Comparison of ENCODE assay signal across 8 cellular contexts in genomic region chr11:65316979-65317786, GRCh38. TPM values are rescaled to one million over a fixed set of nuclear protein-coding genes. Genes with fewer than 3 reads are reported as not detected.
DNase-seq lines count a peak whose midpoint lies in the region; ATAC-seq and TF ChIP-seq lines count a peak whose summit lies in the region.

No MANE protein-coding gene starts in this region.

- peak overlapping the region; percentile 87 for H3K27ac ChIP-seq in PC-3 (ENCODE audit: low read length)
- peak overlapping the region; percentile 99 for H3K27ac ChIP-seq in fibroblast of lung (ENCODE audit: insufficient read depth, low read length)
- H3K27ac ChIP-seq in neutrophil = no peak overlapping the region

- H3F3A ChIP-seq in PC-3 (ENCODE audit: low read length, unreplicated experiment) = peaks cover 5% of the 10 kb centered on the region

- peaks cover 16% of the 10 kb centered on the region for H3K27me3 Mint-ChIP-seq in activated CD8-positive, alpha-beta T cell treated with anti-CD3 and anti-CD28 coated beads, Interleukin-2, amount 10 ng/mL, durations not matched to agents 7 days and 5 days (ENCODE audit: low read depth)

- peak; percentile 56 for ATAC-seq in PC-3
- no peak for ATAC-seq in GM19395 (IDR thresholded peaks at IDR 0.05; ENCODE audit: unreplicated experiment)
- ATAC-seq in GM21423 (IDR thresholded peaks at IDR 0.05; ENCODE audit: unreplicated experiment) = no peak
- no peak for ATAC-seq in activated CD8-positive, alpha-beta T cell treated with anti-CD3 and anti-CD28 coated beads, Interleukin-2, amount 10 ng/mL, durations not matched to agents 7 days and 5 days

- in situ Hi-C loops in Caki2 (cut with HindIII; ENCODE audit: low pct_unique_long_range_greater_than_20kb, low sequenced_read_pairs) = no loop called here

- no peaks in the 10 kb centered on the region for H3K9me2 ChIP-seq in PC-3 (replicated peaks; ENCODE audit: low read length)

- peaks cover 22% of the 10 kb centered on the region for H3K4me1 ChIP-seq in PC-3 (ENCODE audit: insufficient read depth, low read length)
- peaks cover 23% of the 10 kb centered on the region for H3K4me1 ChIP-seq in fibroblast of lung (ENCODE audit: control insufficient read depth, extremely low read depth, insufficient read depth, low read length)
- peaks cover 32 to 34% of the 10 kb centered on the region in 2 experiments for H3K4me1 ChIP-seq in neutrophil (ENCODE audit: control insufficient read depth in 1 of 2, insufficient read depth in 1 of 2, low read depth in 1 of 2, low read length in 1 of 2)

- H3K27me3 ChIP-seq in PC-3 (ENCODE audit: low read length) = no peaks in the 10 kb centered on the region
- H3K27me3 ChIP-seq in fibroblast of lung (ENCODE audit: control insufficient read depth, insufficient read depth, low read length) = no peaks in the 10 kb centered on the region
- peaks cover 32% of the 10 kb centered on the region for H3K27me3 ChIP-seq in neutrophil

- POLR2A ChIA-PET in PC-3 (lab: Charles Lee; ENCODE audit: unreplicated experiment) = interaction anchor here (0.5 to 1.7 kb wide), 7 partner anchors 11 to 193 kb away, joined by 3 to 56 read pairs (median 5); partner anchors contain the start of genes DPF2 and POLA2
- POLR2A ChIA-PET in activated CD8-positive, alpha-beta T cell treated with anti-CD3 and anti-CD28 coated beads, Interleukin-2, amount 10 ng/mL, durations not matched to agents 7 days and 5 days (lab: Charles Lee) = no interaction called here

- peaks cover 26% of the 10 kb centered on the region for H3K36me3 ChIP-seq in PC-3 (ENCODE audit: low read depth, low read length)
- H3K36me3 ChIP-seq in fibroblast of lung (ENCODE audit: control insufficient read depth, insufficient read depth, low read length) = peaks cover 23% of the 10 kb centered on the region
- peaks cover 19% of the 10 kb centered on the region for H3K36me3 ChIP-seq in neutrophil

- intact Hi-C loops in PC-3 (cut with micrococcal nuclease) = loop anchor here (1.0 to 10.0 kb wide), 3 partner anchors 13 to 132 kb away; partner anchors contain the start of gene CAPN1

- H3K36me3 Mint-ChIP-seq in activated CD8-positive, alpha-beta T cell treated with anti-CD3 and anti-CD28 coated beads, Interleukin-2, amount 10 ng/mL, durations not matched to agents 7 days and 5 days (ENCODE audit: low read depth) = no peaks in the 10 kb centered on the region

- H3K9ac ChIP-seq in PC-3 (ENCODE audit: low read length) = peak overlapping the region; percentile 84
- H3K9ac ChIP-seq in fibroblast of lung (ENCODE audit: insufficient read depth, low read length) = peak overlapping the region; percentile 99

- no peak overlapping the region for H3K4me3 Mint-ChIP-seq in activated CD8-positive, alpha-beta T cell treated with anti-CD3 and anti-CD28 coated beads, Interleukin-2, amount 10 ng/mL, durations not matched to agents 7 days and 5 days

- H4K20me1 ChIP-seq in PC-3 (ENCODE audit: low read length) (peaks cover 28% of the 10 kb centered on the region), fibroblast of lung (ENCODE audit: control insufficient read depth, extremely low read depth, insufficient read depth, low read length) (peaks cover 1% of the 10 kb centered on the region)

- H3K79me2 ChIP-seq in PC-3 (ENCODE audit: low read length) (peaks cover 73% of the 10 kb centered on the region), fibroblast of lung (ENCODE audit: control insufficient read depth, insufficient read depth, low read length) (peaks cover 80% of the 10 kb centered on the region)

- no peaks in the 10 kb centered on the region for H3K9me3 ChIP-seq in PC-3 (ENCODE audit: low read length)
- no peaks in the 10 kb centered on the region for H3K9me3 ChIP-seq in fibroblast of lung (ENCODE audit: control insufficient read depth, insufficient read depth, low read depth, low read length)
- no peaks in the 10 kb centered on the region for H3K9me3 ChIP-seq in neutrophil

- peaks cover 8% of the 10 kb centered on the region for H3K4me1 Mint-ChIP-seq in activated CD8-positive, alpha-beta T cell treated with anti-CD3 and anti-CD28 coated beads, Interleukin-2, amount 10 ng/mL, durations not matched to agents 7 days and 5 days (ENCODE audit: low read depth)

- peak overlapping the region; percentile 72 for H3K4me3 ChIP-seq in PC-3 (ENCODE audit: low read length)
- H3K4me3 ChIP-seq in fibroblast of lung (replicated peaks in 1 of 4; ENCODE audit: control extremely low read depth in 1 of 4, insufficient read depth in 1 of 4, low read depth in 3 of 4, low read length in 4 of 4) = peak overlapping the region; percentile 54 to 97 (median 76)
- peak overlapping the region; percentile 75 to 96 for H3K4me3 ChIP-seq in neutrophil (ENCODE audit: low read depth in 1 of 2, low read length in 1 of 2)

- H2AFZ ChIP-seq in PC-3 (ENCODE audit: low read length) = 0 out of 2 replicates have a peak overlapping the region, but pooled peaks have one; percentile 14
- H2AFZ ChIP-seq in fibroblast of lung (ENCODE audit: low read length) = no peak overlapping the region

- H3K9me3 Mint-ChIP-seq in activated CD8-positive, alpha-beta T cell treated with anti-CD3 and anti-CD28 coated beads, Interleukin-2, amount 10 ng/mL, durations not matched to agents 7 days and 5 days (ENCODE audit: insufficient read depth) = no peaks in the 10 kb centered on the region

- no TSS peak for BruUV-seq in PC-3 (replicated peaks; lab: Mats Ljungman, UMichigan)

- H3K27ac Mint-ChIP-seq in activated CD8-positive, alpha-beta T cell treated with anti-CD3 and anti-CD28 coated beads, Interleukin-2, amount 10 ng/mL, durations not matched to agents 7 days and 5 days = no peak overlapping the region

- TF ChIP-seq CTCF in PC-3 (conservative IDR thresholded peaks at IDR 0.05; ENCODE audit: low read depth, low read length) (no peak), fibroblast of lung (conservative IDR thresholded peaks at IDR 0.05 in 1 of 2, IDR thresholded peaks at IDR 0.05 in 1 of 2; ENCODE audit: low read depth in 1 of 2, low read length in 2 of 2) (no peak), neutrophil (IDR thresholded peaks at IDR 0.05) (no peak)

- peak overlapping the region; percentile 94 for H3K4me2 ChIP-seq in PC-3 (ENCODE audit: low read length)
- peak overlapping the region; percentile 85 for H3K4me2 ChIP-seq in fibroblast of lung (ENCODE audit: extremely low read depth, insufficient read depth, low read length)

- CTCF ChIA-PET in PC-3 (lab: Charles Lee) = interaction anchor here (0.5 to 4.3 kb wide), 8 partner anchors 14 to 253 kb away, joined by 3 to 266 read pairs (median 4); partner anchors contain the start of genes DPF2, POLA2 and ZNRD2
- CTCF ChIA-PET in activated CD8-positive, alpha-beta T cell treated with anti-CD3 and anti-CD28 coated beads, Interleukin-2, amount 10 ng/mL, durations not matched to agents 7 days and 5 days (lab: Charles Lee) = interaction anchor here (0.6 to 12.3 kb wide), 15 partner anchors 13 to 207 kb away, joined by 3 to 215 read pairs (median 7); partner anchors contain the start of genes DPF2 and POLA2

- DNase-seq in Caki2 (ENCODE audit: low read depth) = peak; percentile 60
- peak; percentile 98 for DNase-seq in PC-3
- DNase-seq in fibroblast of lung (ENCODE audit: low read depth in 2 of 2) = peak; percentile 74 to 90
- DNase-seq in cortex of kidney (lab: John Stamatoyannopoulos, UW) = no peak
- DNase-seq in activated CD8-positive, alpha-beta T cell treated with anti-CD3 and anti-CD28 coated beads, Interleukin-2, amount 10 ng/mL, durations not matched to agents 7 days and 5 days = no peak

RNA-seq across cellular contexts. Expression of gene CDC42EP2, which starts 2.5 kb away (rescaled TPM):
- 4.6 TPM in 1 of 2 replicates, not detected in the other for total RNA-seq in Caki2 (2014; rRNA removed; shearing (Covaris generic); ENCODE audit: low replicate concordance)
- total RNA-seq in PC-3 (2014; rRNA removed) (16.6 and 25.7 TPM in 2 replicates), fibroblast of lung (12.3 and 25.6 TPM in 2 replicates)
- polyA plus RNA-seq in fibroblast of lung = 31.7 and 48.4 TPM in 2 replicates
- polyA plus RNA-seq in fibroblast of lung (2012) = 56.1 and 78.8 TPM in 2 replicates
- polyA minus RNA-seq in fibroblast of lung (ENCODE audit: low replicate concordance) = 164 and 172 TPM in 2 replicates
- total RNA-seq in activated CD8-positive, alpha-beta T cell treated with anti-CD3 and anti-CD28 coated beads, Interleukin-2, amount 10 ng/mL, durations not matched to agents 7 days and 5 days = 1 to 10 TPM in 1 of 2 experiments, under 1 TPM in 1; 0.29 to 1.2 TPM

RNA-seq across cellular contexts. Expression of gene DPF2, which starts 16.5 kb away (rescaled TPM):
- 29.8 and 61.4 TPM in 2 replicates for total RNA-seq in Caki2 (2014; rRNA removed; shearing (Covaris generic); ENCODE audit: low replicate concordance)
- 45.8 and 63.1 TPM in 2 replicates for total RNA-seq in PC-3 (2014; rRNA removed)
- total RNA-seq in fibroblast of lung = 37.5 and 42.9 TPM in 2 replicates
- polyA plus RNA-seq in fibroblast of lung = 55.1 and 76.4 TPM in 2 replicates
- 38.3 and 46.3 TPM in 2 replicates for polyA plus RNA-seq in fibroblast of lung (2012)
- polyA minus RNA-seq in fibroblast of lung (ENCODE audit: low replicate concordance) = 95.3 and 148 TPM in 2 replicates
- 10 to 100 TPM; 56.3 to 56.9 TPM for total RNA-seq in activated CD8-positive, alpha-beta T cell treated with anti-CD3 and anti-CD28 coated beads, Interleukin-2, amount 10 ng/mL, durations not matched to agents 7 days and 5 days

RNA-seq across cellular contexts. Expression of gene TIGD3, which starts 37.4 kb away (rescaled TPM):
- 0.23 and 1.5 TPM in 2 replicates for total RNA-seq in Caki2 (2014; rRNA removed; shearing (Covaris generic); ENCODE audit: low replicate concordance)
- total RNA-seq in PC-3 (2014; rRNA removed) = 1.3 and 1.6 TPM in 2 replicates
- under 0.01 and 0.17 TPM in 2 replicates for total RNA-seq in fibroblast of lung
- polyA plus RNA-seq in fibroblast of lung = 0.03 TPM in 1 of 2 replicates, not detected in the other
- polyA plus RNA-seq in fibroblast of lung (2012) = 0.07 and 0.08 TPM in 2 replicates
- not detected in 2 replicates for polyA minus RNA-seq in fibroblast of lung (ENCODE audit: low replicate concordance)
- 1 to 10 TPM; 1.1 to 1.4 TPM for total RNA-seq in activated CD8-positive, alpha-beta T cell treated with anti-CD3 and anti-CD28 coated beads, Interleukin-2, amount 10 ng/mL, durations not matched to agents 7 days and 5 days

RNA-seq across cellular contexts. Expression of gene POLA2, which starts 55.4 kb away (rescaled TPM):
- total RNA-seq in Caki2 (2014; rRNA removed; shearing (Covaris generic); ENCODE audit: low replicate concordance) = 8.7 and 15.5 TPM in 2 replicates
- total RNA-seq in PC-3 (2014; rRNA removed) = 29.0 and 39.7 TPM in 2 replicates
- total RNA-seq in fibroblast of lung = 1.0 and 2.8 TPM in 2 replicates
- 9.8 and 33.6 TPM in 2 replicates for polyA plus RNA-seq in fibroblast of lung
- polyA plus RNA-seq in fibroblast of lung (2012) = 6.7 and 20.1 TPM in 2 replicates
- 14.6 and 53.5 TPM in 2 replicates for polyA minus RNA-seq in fibroblast of lung (ENCODE audit: low replicate concordance)
- 10 to 100 TPM; 63.6 to 76.1 TPM for total RNA-seq in activated CD8-positive, alpha-beta T cell treated with anti-CD3 and anti-CD28 coated beads, Interleukin-2, amount 10 ng/mL, durations not matched to agents 7 days and 5 days

Comparison
In these comparisons a context has a peak if more than half of its experiments do, and no peak if none do; other contexts are left out.
1. DNase-seq: peak in Caki2 (single experiment), PC-3 (single experiment) and fibroblast of lung (2 of 2); none in cortex of kidney (single experiment) and activated CD8-positive, alpha-beta T cell treated with anti-CD3 and anti-CD28 coated beads, Interleukin-2, amount 10 ng/mL, durations not matched to agents 7 days and 5 days (single experiment).
2. Peak in every context shown above with its lines, with median percentiles within 50 percentile points of each other: H3K4me3 ChIP-seq.